In the genomic region with DNA sequence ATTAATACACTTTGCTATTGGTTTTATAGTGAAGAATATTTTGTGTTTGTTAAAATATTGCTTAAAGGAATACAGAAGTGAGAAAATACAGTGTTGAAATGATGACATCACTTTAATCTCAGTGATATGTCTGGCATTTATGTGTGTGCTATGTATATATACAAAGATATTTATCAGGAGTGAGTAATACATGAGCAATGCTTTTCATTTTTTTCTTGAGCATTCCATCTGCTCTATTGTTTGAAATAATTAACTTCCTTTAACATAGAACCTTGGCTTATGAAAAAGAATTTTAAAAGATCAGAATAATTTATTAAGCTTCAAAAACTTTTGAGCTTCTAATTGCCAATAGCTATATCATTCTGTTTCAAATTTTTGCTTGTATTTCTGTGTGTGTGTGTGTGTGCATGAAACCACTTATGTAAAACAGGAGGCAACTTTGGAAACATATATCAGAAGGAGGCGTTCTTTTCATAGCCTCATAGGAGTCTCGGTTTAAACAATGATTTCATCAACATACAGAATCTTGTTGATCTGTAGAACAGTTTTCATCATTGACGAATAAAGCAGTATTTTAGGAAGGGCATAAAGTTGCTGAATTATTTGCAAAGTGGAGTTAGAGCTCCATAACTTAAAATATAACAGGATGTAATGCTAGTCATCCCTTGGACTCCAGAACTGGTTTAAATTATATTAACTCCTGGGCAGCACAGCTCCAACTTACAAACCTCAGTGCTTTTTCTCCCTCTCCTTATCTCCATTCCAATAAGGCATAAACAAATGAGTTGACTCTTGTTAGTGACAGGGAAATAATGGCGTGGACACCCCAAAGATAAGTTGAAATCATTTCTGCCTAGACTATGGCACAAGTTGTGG, we compare ENCODE assay signal across 12 cellular contexts.
A peak's percentile ranks its signal among the peaks of the same experiment; 100 is the strongest.
DNase-seq lines count a peak whose midpoint lies in the region; TF ChIP-seq lines count a peak whose summit lies in the region.
"Had no signal": no experiment of that assay in that cellular context is flagged by ENCODE, and none has a peak within 500 bp of the region (broad histone marks: within the 10 kb centered on the region; RNA-seq: fewer than 3 reads in every experiment).

No MANE protein-coding gene starts in this region.

- no peak overlapping the region for H3K27ac ChIP-seq in A673 (ENCODE audit: low read depth, low read length, poor library complexity, severe bottlenecking)
- H3K27ac ChIP-seq in SK-N-SH (ENCODE audit: low read depth in 2 of 2, low read length in 1 of 2), result peak overlapping the region; percentile 1 to 83; a peak in 3 of 4 replicates
- H3K27ac ChIP-seq: parathyroid adenoma had no signal

- TF ChIP-seq EP300 in SK-N-SH (IDR thresholded peaks at IDR 0.05; ENCODE audit: borderline replicate concordance in 1 of 2, low read depth in 1 of 2, low read length in 1 of 2), result peak in 1 of 2 experiments; percentile 92; a peak in 2 of 4 replicates

- no peaks in the 10 kb centered on the region for H3K79me2 ChIP-seq in SK-N-SH (ENCODE audit: insufficient read depth)
- H3K79me2 ChIP-seq: parathyroid adenoma had no signal

- H3K9ac ChIP-seq in SK-N-SH, result peak overlapping the region; percentile 37; the same call in 1 of the 2 replicates
- H3K9ac ChIP-seq: parathyroid adenoma had no signal

- H3F3A ChIP-seq in SK-N-SH (replicated peaks; ENCODE audit: insufficient read depth), result peaks cover 16% of the 10 kb centered on the region

- POLR2A ChIA-PET in A673 (lab: Charles Lee; ENCODE audit: low non-redundant PET) (no interaction called here), SK-N-SH (lab: Yijun Ruan, JAX) (no interaction called here)

- H3K9me2 ChIP-seq in SK-N-SH, result no peaks in the 10 kb centered on the region

- TF ChIP-seq CTCF in A673 (conservative IDR thresholded peaks at IDR 0.05; ENCODE audit: low read depth, low read length), result no peak
- no peak for TF ChIP-seq CTCF in SK-N-SH (IDR thresholded peaks at IDR 0.05)
- no peak for TF ChIP-seq CTCF in foreskin fibroblast (IDR thresholded peaks at IDR 0.05; ENCODE audit: low read depth, low read length)
- TF ChIP-seq CTCF in GM10266 (IDR thresholded peaks at IDR 0.05; ENCODE audit: control insufficient read depth, insufficient read depth, low read depth, missing control alignments), result no peak

- H3K4me3 ChIP-seq in A673 (ENCODE audit: low read depth, low read length, poor library complexity, severe bottlenecking), result no peak overlapping the region
- H3K4me3 ChIP-seq in SK-N-SH (ENCODE audit: low read depth in 2 of 2, low read length in 1 of 2), result peak overlapping the region in 1 of 2 experiments; percentile 9; a peak in 1 of 4 replicates
- H3K4me3 ChIP-seq in foreskin fibroblast (ENCODE audit: low read depth in 1 of 2, low read length in 2 of 2), result no peak overlapping the region

- intact Hi-C loops in A673 (cut with micrococcal nuclease; ENCODE audit: unreplicated experiment), result no loop called here

- CTCF ChIA-PET in A673 (lab: Charles Lee) (no interaction called here), SK-N-SH (lab: Yijun Ruan, JAX) (interaction anchor here (1.0 to 1.1 kb wide), 5 partner anchors 12 to 75 kb away, joined by 3 to 4 read pairs (median 3); no protein-coding TSS in a partner anchor)

- 47% methylated on average over 4 of the region's 4 CpGs for WGBS in SK-N-SH (ENCODE audit: low lambda C conversion rate)

- TF ChIP-seq RAD21 in SK-N-SH (IDR thresholded peaks at IDR 0.05; ENCODE audit: low read length), result no peak

- H3K4me1 ChIP-seq in A673 (ENCODE audit: insufficient read depth, low read length, poor library complexity, severe bottlenecking) (no peaks in the 10 kb centered on the region), SK-N-SH (ENCODE audit: control insufficient read depth in 1 of 2, insufficient read depth in 2 of 2, low read depth in 1 of 2, low read length in 1 of 2) (peaks cover 3 to 11% of the 10 kb centered on the region in 2 experiments)
- H3K4me1 ChIP-seq: parathyroid adenoma had no signal

- H3K4me2 ChIP-seq in SK-N-SH, result peak overlapping the region; percentile 71

- H3K9me3 ChIP-seq in A673 (ENCODE audit: low read depth, low read length, poor library complexity, severe bottlenecking), result no peaks in the 10 kb centered on the region
- H3K9me3 ChIP-seq in SK-N-SH, result no peaks in the 10 kb centered on the region

- DNase-seq in A673 (ENCODE audit: low spot score) (peak; percentile 11), HCEC 1CT (peak; percentile 80), SK-N-SH (no peak), foreskin fibroblast (peak; percentile 28 to 63), GM10266 (ENCODE audit: extremely low spot score) (no peak), NCI-H1694 treated with DMSO at 0.1 percent for 48 hours (lab: John Stamatoyannopoulos, UW) (no peak), NOMO-1 treated with DMSO at 0.1 percent for 48 hours (lab: John Stamatoyannopoulos, UW; ENCODE audit: unreplicated experiment) (no peak), SHP77 treated with DMSO at 0.1 percent for 48 hours (lab: John Stamatoyannopoulos, UW) (no peak)
- DNase-seq: activated CD8-positive, alpha-beta memory T cell treated with anti-CD3 and anti-CD28 coated beads, Interleukin-2, amount 10 ng/mL, durations not matched to agents 7 days and 5 days; NCI-H345; stimulated activated CD4-positive, alpha-beta T cell treated with anti-CD3 and anti-CD28 coated beads, Interleukin-2, amount 100 ng/mL, for 24 hours had no signal

- peak overlapping the region; percentile 74; the same call in 1 of the 2 replicates for H2AFZ ChIP-seq in SK-N-SH (ENCODE audit: low read depth)
- H2AFZ ChIP-seq: parathyroid adenoma had no signal

- no peaks in the 10 kb centered on the region for H4K20me1 ChIP-seq in SK-N-SH (ENCODE audit: insufficient read depth)

- no peaks in the 10 kb centered on the region for H3K27me3 ChIP-seq in A673 (replicated peaks; ENCODE audit: insufficient read depth, low read depth, low read length, poor library complexity)
- H3K27me3 ChIP-seq in SK-N-SH (ENCODE audit: insufficient read depth), result no peaks in the 10 kb centered on the region

- H3K36me3 ChIP-seq in A673 (ENCODE audit: insufficient read depth, low read length, poor library complexity, severe bottlenecking) (no peaks in the 10 kb centered on the region), SK-N-SH (replicated peaks in 1 of 2; ENCODE audit: control insufficient read depth in 1 of 2, insufficient read depth in 2 of 2, low read length in 1 of 2) (no peaks in the 10 kb centered on the region)

- BruUV-seq in A673 (replicated peaks; lab: Mats Ljungman, UMichigan), result no TSS peak

TF ChIP-seq in SK-N-SH, 30 proteins besides CTCF, POLR2A, EP300 and RAD21 (continues in another document):
- TF ChIP-seq TAF1 (IDR thresholded peaks at IDR 0.05; ENCODE audit: borderline replicate concordance, low read depth, low read length) (no peak), SMC3 (IDR thresholded peaks at IDR 0.05; ENCODE audit: low read depth, low read length) (no peak), JUND (IDR thresholded peaks at IDR 0.05) (peak; percentile 99), MEF2A (IDR thresholded peaks at IDR 0.05; ENCODE audit: borderline replicate concordance, low read depth) (peak; percentile 88), MXI1 (IDR thresholded peaks at IDR 0.05; ENCODE audit: low read depth, low read length) (no peak), YY1 (IDR thresholded peaks at IDR 0.05; ENCODE audit: low read depth) (no peak; the same call in 1 of the 2 replicates), TCF12 (IDR thresholded peaks at IDR 0.05) (peak; percentile 96), FOSL2 (IDR thresholded peaks at IDR 0.05; ENCODE audit: borderline replicate concordance, low read depth) (peak; percentile 95), CHD2 (IDR thresholded peaks at IDR 0.05; ENCODE audit: low read length, partially characterized antibody) (no peak), NRF1 (IDR thresholded peaks at IDR 0.05; ENCODE audit: low read depth, low read length) (no peak), RXRA (IDR thresholded peaks at IDR 0.05; ENCODE audit: borderline replicate concordance, low read depth) (peak; percentile 68; the same call in 1 of the 2 replicates), EZH2phosphoT487 (IDR thresholded peaks at IDR 0.05; ENCODE audit: borderline replicate concordance, low read depth) (no peak), SIN3A (IDR thresholded peaks at IDR 0.05; ENCODE audit: borderline replicate concordance, low read depth, low read length) (no peak), NFIC (IDR thresholded peaks at IDR 0.05; ENCODE audit: borderline replicate concordance) (peak; percentile 70; the same call in 1 of the 2 replicates)
- TF ChIP-seq, protein P1, sequence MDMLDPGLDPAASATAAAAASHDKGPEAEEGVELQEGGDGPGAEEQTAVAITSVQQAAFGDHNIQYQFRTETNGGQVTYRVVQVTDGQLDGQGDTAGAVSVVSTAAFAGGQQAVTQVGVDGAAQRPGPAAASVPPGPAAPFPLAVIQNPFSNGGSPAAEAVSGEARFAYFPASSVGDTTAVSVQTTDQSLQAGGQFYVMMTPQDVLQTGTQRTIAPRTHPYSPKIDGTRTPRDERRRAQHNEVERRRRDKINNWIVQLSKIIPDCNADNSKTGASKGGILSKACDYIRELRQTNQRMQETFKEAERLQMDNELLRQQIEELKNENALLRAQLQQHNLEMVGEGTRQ (IDR thresholded peaks at IDR 0.05; ENCODE audit: borderline replicate concordance, low read depth, low read length), result no peak
- TF ChIP-seq, protein P2, sequence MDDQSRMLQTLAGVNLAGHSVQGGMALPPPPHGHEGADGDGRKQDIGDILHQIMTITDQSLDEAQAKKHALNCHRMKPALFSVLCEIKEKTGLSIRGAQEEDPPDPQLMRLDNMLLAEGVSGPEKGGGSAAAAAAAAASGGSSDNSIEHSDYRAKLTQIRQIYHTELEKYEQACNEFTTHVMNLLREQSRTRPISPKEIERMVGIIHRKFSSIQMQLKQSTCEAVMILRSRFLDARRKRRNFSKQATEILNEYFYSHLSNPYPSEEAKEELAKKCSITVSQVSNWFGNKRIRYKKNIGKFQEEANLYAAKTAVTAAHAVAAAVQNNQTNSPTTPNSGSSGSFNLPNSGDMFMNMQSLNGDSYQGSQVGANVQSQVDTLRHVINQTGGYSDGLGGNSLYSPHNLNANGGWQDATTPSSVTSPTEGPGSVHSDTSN (IDR thresholded peaks at IDR 0.05), result peak; percentile 82
- TF ChIP-seq, protein P3, sequence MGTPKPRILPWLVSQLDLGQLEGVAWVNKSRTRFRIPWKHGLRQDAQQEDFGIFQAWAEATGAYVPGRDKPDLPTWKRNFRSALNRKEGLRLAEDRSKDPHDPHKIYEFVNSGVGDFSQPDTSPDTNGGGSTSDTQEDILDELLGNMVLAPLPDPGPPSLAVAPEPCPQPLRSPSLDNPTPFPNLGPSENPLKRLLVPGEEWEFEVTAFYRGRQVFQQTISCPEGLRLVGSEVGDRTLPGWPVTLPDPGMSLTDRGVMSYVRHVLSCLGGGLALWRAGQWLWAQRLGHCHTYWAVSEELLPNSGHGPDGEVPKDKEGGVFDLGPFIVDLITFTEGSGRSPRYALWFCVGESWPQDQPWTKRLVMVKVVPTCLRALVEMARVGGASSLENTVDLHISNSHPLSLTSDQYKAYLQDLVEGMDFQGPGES (IDR thresholded peaks at IDR 0.05; ENCODE audit: low read depth, low read length), result no peak

Comparison
In these comparisons a context has a peak if more than half of its experiments do, and no peak if none do; other contexts are left out.
1. DNase-seq: peak in A673 (single experiment), HCEC 1CT (single experiment) and foreskin fibroblast (2 of 2); none in SK-N-SH (single experiment), GM10266 (single experiment), NCI-H1694 treated with DMSO at 0.1 percent for 48 hours (single experiment), NOMO-1 treated with DMSO at 0.1 percent for 48 hours (single experiment) and SHP77 treated with DMSO at 0.1 percent for 48 hours (single experiment).